ENCODE assay signal across 13 cellular contexts in genomic region chr18:52422985-52423601, GRCh38.
DNase-seq lines count a peak whose midpoint lies in the region; ATAC-seq and TF ChIP-seq lines count a peak whose summit lies in the region.
"Had no signal": no experiment of that assay in that cellular context is flagged by ENCODE, and none has a peak within 500 bp of the region (broad histone marks: within the 10 kb centered on the region; RNA-seq: fewer than 3 reads in every experiment).

No MANE protein-coding gene starts in this region.

- ATAC-seq in GM19455 (IDR thresholded peaks at IDR 0.05; ENCODE audit: unreplicated experiment) (no peak), HG03139 (IDR thresholded peaks at IDR 0.05; ENCODE audit: unreplicated experiment) (no peak)

- no peak overlapping the region for H3K27ac ChIP-seq in CD8-positive, alpha-beta memory T cell (ENCODE audit: low read depth, low read length)
- H3K27ac ChIP-seq: brain microvascular endothelial cell, SK-N-MC had no signal

- CTCF ChIA-PET in CD8-positive, alpha-beta memory T cell (lab: Charles Lee): no interaction called here

- TF ChIP-seq CTCF in kidney epithelial cell (IDR thresholded peaks at IDR 0.05; ENCODE audit: insufficient read depth, low read length, poor library complexity, severe bottlenecking): peak; percentile 11

- H3K4me1 Mint-ChIP-seq in CD8-positive, alpha-beta memory T cell: no peaks in the 10 kb centered on the region

- H3K4me1 ChIP-seq in CD8-positive, alpha-beta memory T cell (ENCODE audit: insufficient read depth, low read length): no peaks in the 10 kb centered on the region

- DNase-seq in COLO668 (lab: John Stamatoyannopoulos, UW; ENCODE audit: unreplicated experiment): peak; percentile 55
- peak; percentile 61 for DNase-seq in HT1080 (ENCODE audit: low read depth)
- DNase-seq in NCI-H524 treated with DMSO at 0.1 percent for 48 hours (lab: John Stamatoyannopoulos, UW): peak; percentile 88
- DNase-seq in kidney epithelial cell (ENCODE audit: low read depth): no peak
- no peak for DNase-seq in CD8-positive, alpha-beta memory T cell
- DNase-seq in globus pallidus (ENCODE audit: low spot score): no peak
- DNase-seq: activated naive CD4-positive, alpha-beta T cell treated with anti-CD3 and anti-CD28 coated beads for 36 hours; brain microvascular endothelial cell; effector CD8-positive, alpha-beta T cell had no signal

- H3K4me3 ChIP-seq in kidney epithelial cell (ENCODE audit: low read depth, low read length): no peak overlapping the region
- H3K4me3 ChIP-seq in CD8-positive, alpha-beta memory T cell (ENCODE audit: low read length): no peak overlapping the region
- H3K4me3 ChIP-seq: SK-N-MC had no signal

- H3K4me3 Mint-ChIP-seq in CD8-positive, alpha-beta memory T cell: no peak overlapping the region
- H3K4me3 Mint-ChIP-seq: activated naive CD4-positive, alpha-beta T cell treated with anti-CD3 and anti-CD28 coated beads for 36 hours; stimulated activated naive CD8-positive, alpha-beta T cell treated with anti-CD3 and anti-CD28 coated beads, Interleukin-15, Interleukin-2, amounts not matched to agents 100 ng/mL and 50 ng/mL, for 24 hours had no signal

- no peaks in the 10 kb centered on the region for H3K27me3 ChIP-seq in kidney epithelial cell (ENCODE audit: control insufficient read depth, insufficient read depth, low read length)
- H3K27me3 ChIP-seq in CD8-positive, alpha-beta memory T cell (ENCODE audit: insufficient read depth, low read length, poor library complexity, severe bottlenecking): no peaks in the 10 kb centered on the region
- H3K27me3 ChIP-seq: brain microvascular endothelial cell had no signal

- no peaks in the 10 kb centered on the region for H3K36me3 ChIP-seq in kidney epithelial cell (ENCODE audit: control insufficient read depth, insufficient read depth, low read length)
- H3K36me3 ChIP-seq in CD8-positive, alpha-beta memory T cell (ENCODE audit: insufficient read depth, low read length): no peaks in the 10 kb centered on the region
- H3K36me3 ChIP-seq: brain microvascular endothelial cell had no signal

- peaks cover 0 to 3% of the 10 kb centered on the region in 2 donors for H3K27me3 Mint-ChIP-seq in CD8-positive, alpha-beta memory T cell
- H3K27me3 Mint-ChIP-seq: stimulated activated naive CD8-positive, alpha-beta T cell treated with anti-CD3 and anti-CD28 coated beads, Interleukin-15, Interleukin-2, amounts not matched to agents 100 ng/mL and 50 ng/mL, for 24 hours had no signal

- H3K9me3 Mint-ChIP-seq in CD8-positive, alpha-beta memory T cell: peaks cover 0 to 6% (median 5%) of the 10 kb centered on the region in 5 donors
- H3K9me3 Mint-ChIP-seq: stimulated activated naive CD8-positive, alpha-beta T cell treated with anti-CD3 and anti-CD28 coated beads, Interleukin-15, Interleukin-2, amounts not matched to agents 100 ng/mL and 50 ng/mL, for 24 hours had no signal

- H3K27ac Mint-ChIP-seq in CD8-positive, alpha-beta memory T cell: no peak overlapping the region
- H3K27ac Mint-ChIP-seq: activated naive CD4-positive, alpha-beta T cell treated with anti-CD3 and anti-CD28 coated beads for 36 hours; stimulated activated naive CD8-positive, alpha-beta T cell treated with anti-CD3 and anti-CD28 coated beads, Interleukin-15, Interleukin-2, amounts not matched to agents 100 ng/mL and 50 ng/mL, for 24 hours had no signal

- H3K9me3 ChIP-seq in CD8-positive, alpha-beta memory T cell (ENCODE audit: low read length): no peaks in the 10 kb centered on the region

- POLR2A ChIA-PET in CD8-positive, alpha-beta memory T cell (lab: Charles Lee): no interaction called here

- H3K36me3 Mint-ChIP-seq in CD8-positive, alpha-beta memory T cell: no peaks in the 10 kb centered on the region

Comparison
In these comparisons a context has a peak if more than half of its experiments do, and no peak if none do; other contexts are left out.
1. DNase-seq: peak in COLO668 (single experiment), HT1080 (single experiment) and NCI-H524 treated with DMSO at 0.1 percent for 48 hours (single experiment); none in kidney epithelial cell (single experiment), CD8-positive, alpha-beta memory T cell (0 of 5) and globus pallidus (single experiment).